8 cellular contexts compared by ENCODE assay signal in genomic region chr17:83052241-83052564, GRCh38. TPM values are rescaled to one million over a fixed set of nuclear protein-coding genes. Genes with fewer than 3 reads are reported as not detected.
DNase-seq lines count a peak whose midpoint lies in the region; ATAC-seq and TF ChIP-seq lines count a peak whose summit lies in the region.

No MANE protein-coding gene starts in this region.

- H4K8ac ChIP-seq in mesendoderm (ENCODE audit: low read depth, low read length) = peak overlapping the region; percentile 28

- H2BK120ac ChIP-seq in mesendoderm (ENCODE audit: low read depth, low read length) = no peak overlapping the region

- H3K27ac ChIP-seq in left ventricle myocardium inferior (replicated peaks) = peak overlapping the region; percentile 89
- H3K27ac ChIP-seq in body of pancreas = peak overlapping the region; percentile 71 to 96 (median 85)
- H3K27ac ChIP-seq in mesendoderm (ENCODE audit: low read depth, low read length) = peak overlapping the region; percentile 38
- peak overlapping the region; percentile 57 for H3K27ac ChIP-seq in urinary bladder (ENCODE audit: low read depth)

- peak overlapping the region; percentile 76 for H3K4me3 ChIP-seq in left ventricle myocardium inferior
- H3K4me3 ChIP-seq in body of pancreas = no peak overlapping the region
- H3K4me3 ChIP-seq in mesendoderm (ENCODE audit: low read length) = peak overlapping the region; percentile 37
- peak overlapping the region; percentile 6 for H3K4me3 ChIP-seq in urinary bladder (ENCODE audit: low read depth, low read length)

- H3K4me2 ChIP-seq in mesendoderm (ENCODE audit: low read length) = peak overlapping the region; percentile 93

- H2BK15ac ChIP-seq in mesendoderm (replicated peaks; ENCODE audit: low read depth) = no peak overlapping the region

- H2AK5ac ChIP-seq in mesendoderm (ENCODE audit: low read length) = no peak overlapping the region

- H3K36me3 ChIP-seq in left ventricle myocardium inferior (peaks cover 1% of the 10 kb centered on the region), body of pancreas (replicated peaks in 1 of 2; ENCODE audit: insufficient read depth in 1 of 2, low read depth in 2 of 2) (no peaks in the 10 kb centered on the region), mesendoderm (ENCODE audit: control insufficient read depth, insufficient read depth, low read length) (no peaks in the 10 kb centered on the region), urinary bladder (ENCODE audit: insufficient read depth) (no peaks in the 10 kb centered on the region)

- no peak overlapping the region for H3K4ac ChIP-seq in mesendoderm (ENCODE audit: low read depth, low read length)

- H3K56ac ChIP-seq in mesendoderm (ENCODE audit: low read length) = peak overlapping the region; percentile 90

- no peaks in the 10 kb centered on the region for H3K79me2 ChIP-seq in mesendoderm (ENCODE audit: control insufficient read depth, insufficient read depth, low read length)

- 20 to 35% methylated on average over 5 to 12 of the region's 12 CpGs for WGBS in body of pancreas, 2 donors
- WGBS in mesendoderm (ENCODE audit: extremely low coverage, insufficient coverage, low lambda C conversion rate) = no CpG with 5 or more reads among the region's 12 CpGs
- 42% methylated on average over 12 of the region's 12 CpGs for WGBS in urinary bladder

- no peak overlapping the region for H3K18ac ChIP-seq in mesendoderm (ENCODE audit: low read length)

- H3K9me3 ChIP-seq in left ventricle myocardium inferior (replicated peaks) = no peaks in the 10 kb centered on the region
- H3K9me3 ChIP-seq in body of pancreas = no peaks in the 10 kb centered on the region

- TF ChIP-seq CTCF in left ventricle myocardium inferior (IDR thresholded peaks at IDR 0.05; ENCODE audit: borderline replicate concordance) (no peak), body of pancreas (IDR thresholded peaks at IDR 0.05) (no peak)

- TF ChIP-seq POLR2A in body of pancreas (IDR thresholded peaks at IDR 0.05) = no peak

- peak overlapping the region; percentile 89 for H3K23ac ChIP-seq in mesendoderm (ENCODE audit: low read length)

- intact Hi-C loops in left ventricle myocardium inferior (cut with micrococcal nuclease) = no loop called here
- intact Hi-C loops in left ventricle myocardium superior (cut with micrococcal nuclease) = no loop called here
- intact Hi-C loops in body of pancreas (cut with DNase I) = no loop called here

- ATAC-seq in left ventricle myocardium superior = no peak
- no peak for ATAC-seq in body of pancreas

- no peak overlapping the region for H2BK5ac ChIP-seq in mesendoderm (ENCODE audit: low read length)

- H3K27me3 ChIP-seq in left ventricle myocardium inferior (ENCODE audit: low read depth) (no peaks in the 10 kb centered on the region), body of pancreas (no peaks in the 10 kb centered on the region), mesendoderm (ENCODE audit: insufficient read depth, low read length, poor library complexity) (no peaks in the 10 kb centered on the region)

- no peak for DNase-seq in left ventricle myocardium inferior
- DNase-seq in left ventricle myocardium superior = no peak
- no peak for DNase-seq in body of pancreas
- DNase-seq in mesendoderm = no peak
- no peak for DNase-seq in Ammon's horn (ENCODE audit: low spot score)
- DNase-seq in superior temporal gyrus (ENCODE audit: extremely low spot score) = no peak
- DNase-seq in COR-L47 (lab: John Stamatoyannopoulos, UW) = no peak

- no peak overlapping the region for H4K5ac ChIP-seq in mesendoderm (ENCODE audit: low read length)

- H3K79me1 ChIP-seq in mesendoderm (ENCODE audit: low read length) = no peaks in the 10 kb centered on the region

- H3K4me1 ChIP-seq in left ventricle myocardium inferior (peaks cover 45% of the 10 kb centered on the region), body of pancreas (peaks cover 18% of the 10 kb centered on the region), mesendoderm (ENCODE audit: control insufficient read depth, low read depth, low read length) (no peaks in the 10 kb centered on the region), urinary bladder (ENCODE audit: insufficient read depth) (peaks cover 2% of the 10 kb centered on the region)

- H3K9ac ChIP-seq in mesendoderm (ENCODE audit: low read length) = peak overlapping the region; percentile 77

RNA-seq across cellular contexts. Expression of gene METRNL, which starts 27.2 kb away (rescaled TPM):
- total RNA-seq in left ventricle myocardium inferior = 75.2 TPM
- total RNA-seq in left ventricle myocardium superior = 68.4 TPM
- total RNA-seq in body of pancreas = 10 to 100 TPM; 21.3 to 26.4 TPM
- 6.8 TPM for polyA plus RNA-seq in mesendoderm (2013, experiment 1 of 2)
- polyA plus RNA-seq in mesendoderm (2013, experiment 2 of 2) = 6.3 TPM
- 37.7 TPM for total RNA-seq in urinary bladder
- 118 TPM for polyA plus RNA-seq in urinary bladder

Comparison
In these comparisons a context has a peak if more than half of its experiments do, and no peak if none do; other contexts are left out.
1. H3K27ac ChIP-seq: peak in every context shown above with its lines; median percentile 89 in left ventricle myocardium inferior; 85 in body of pancreas; 57 in urinary bladder; 38 in mesendoderm.
2. H3K4me3 ChIP-seq: peak in left ventricle myocardium inferior (single experiment), mesendoderm (single experiment) and urinary bladder (single experiment); none in body of pancreas (0 of 2).